ENCODE assay signal across 8 cellular contexts in the genomic region with DNA sequence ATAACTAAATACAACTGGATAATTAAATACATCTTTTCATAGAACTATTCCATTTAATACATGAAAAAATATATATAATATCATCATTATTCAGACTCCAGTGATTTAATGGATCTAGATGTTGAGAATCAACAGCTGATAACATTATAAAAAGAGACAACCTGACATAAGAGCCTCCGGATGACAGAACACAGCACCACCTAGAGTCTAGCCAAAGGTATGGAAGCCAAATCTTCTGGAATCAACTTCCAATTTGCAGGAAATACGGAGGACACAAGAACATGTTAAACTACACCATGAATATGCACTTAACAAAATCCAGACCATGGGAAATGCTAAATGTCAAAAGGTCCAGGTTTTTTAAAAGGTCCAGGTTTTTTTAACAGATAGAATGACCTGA. TPM values are rescaled to one million over a fixed set of nuclear protein-coding genes. Genes with fewer than 3 reads are reported as not detected.
A peak's percentile ranks its signal among the peaks of the same experiment; 100 is the strongest.
DNase-seq lines count a peak whose midpoint lies in the region; ATAC-seq and TF ChIP-seq lines count a peak whose summit lies in the region.

No MANE protein-coding gene starts in this region.

- TF ChIP-seq CTCF in kidney epithelial cell (IDR thresholded peaks at IDR 0.05; ENCODE audit: insufficient read depth, low read length, poor library complexity, severe bottlenecking), result peak; percentile 44

- H3K27me3 ChIP-seq in kidney epithelial cell (ENCODE audit: control insufficient read depth, insufficient read depth, low read length), result no peaks in the 10 kb centered on the region

- no peak for ATAC-seq in GM18517 (IDR thresholded peaks at IDR 0.05; ENCODE audit: unreplicated experiment)
- no peak for ATAC-seq in GM18511 (IDR thresholded peaks at IDR 0.05; ENCODE audit: unreplicated experiment)

- H3K4me3 ChIP-seq in kidney epithelial cell (ENCODE audit: low read depth, low read length), result no peak overlapping the region

- DNase-seq in AML-193 (lab: John Stamatoyannopoulos, UW), result peak; percentile 7 to 55
- DNase-seq in HS-27A (ENCODE audit: low read depth), result peak; percentile 4
- peak; percentile 66 for DNase-seq in amniotic epithelial cell (ENCODE audit: low read depth)
- no peak for DNase-seq in kidney epithelial cell (ENCODE audit: low read depth)
- DNase-seq in stimulated activated naive CD4-positive, alpha-beta T cell treated with Interleukin-2 at 50 U/mL for 16 hours (lab: John Stamatoyannopoulos, UW), result no peak
- no peak for DNase-seq in medulla oblongata (ENCODE audit: extremely low spot score)

- no peaks in the 10 kb centered on the region for H3K36me3 ChIP-seq in kidney epithelial cell (ENCODE audit: control insufficient read depth, insufficient read depth, low read length)

RNA-seq across cellular contexts. Expression of gene LRBA, which starts 55.0 kb away (rescaled TPM):
- total RNA-seq in kidney epithelial cell, result 83.5 and 85.2 TPM in 2 replicates

Comparison
In these comparisons a context has a peak if more than half of its experiments do, and no peak if none do; other contexts are left out.
1. DNase-seq: peak in AML-193 (2 of 2), HS-27A (single experiment) and amniotic epithelial cell (single experiment); none in kidney epithelial cell (single experiment), stimulated activated naive CD4-positive, alpha-beta T cell treated with Interleukin-2 at 50 U/mL for 16 hours (single experiment) and medulla oblongata (single experiment).